Comparison of ENCODE assay signal across 26 cellular contexts in genomic region chr16:86095906-86096485, GRCh38.
"Had no signal": no experiment of that assay in that cellular context is flagged by ENCODE, and none has a peak within 500 bp of the region (broad histone marks: within the 10 kb centered on the region; RNA-seq: fewer than 3 reads in every experiment).

No MANE protein-coding gene starts in this region.

- H3K4me3 ChIP-seq: heart left ventricle, psoas muscle, testis, transverse colon had no signal

- H3K9ac ChIP-seq: parathyroid adenoma, SK-N-SH had no signal

- H3K4me1 ChIP-seq: heart left ventricle, parathyroid adenoma, psoas muscle, testis had no signal

- H3K36me3 ChIP-seq: heart left ventricle, transverse colon had no signal

- H3K9me3 Mint-ChIP-seq: activated naive CD4-positive, alpha-beta T cell treated with anti-CD3 and anti-CD28 coated beads, Interleukin-2, amount 50 U/mL, for 24 hours; activated T-cell treated with anti-CD3 and anti-CD28 coated beads, Interleukin-2, amount 50 U/mL, for 24 hours; effector memory CD8-positive, alpha-beta T cell; immature natural killer cell; neural crest cell; T-helper 1 cell treated with Interleukin-12 subunit alpha and Interleukin-12 subunit beta and Interleukin-4 antibody, amounts not matched to agents 30 μg/mL and 1 μg/mL, for 36 hours had no signal

- H3K9me3 ChIP-seq: heart left ventricle, psoas muscle, SK-N-SH, testis, transverse colon had no signal

- H3K27me3 ChIP-seq: testis, transverse colon had no signal

- H3K27ac ChIP-seq: heart left ventricle, parathyroid adenoma, psoas muscle, testis, transverse colon, VCaP had no signal

- H3K27ac Mint-ChIP-seq: activated naive CD4-positive, alpha-beta T cell treated with anti-CD3 and anti-CD28 coated beads, Interleukin-2, amount 50 U/mL, for 24 hours; activated T-cell treated with anti-CD3 and anti-CD28 coated beads, Interleukin-2, amount 50 U/mL, for 24 hours; effector memory CD8-positive, alpha-beta T cell; immature natural killer cell; T-helper 1 cell treated with Interleukin-12 subunit alpha and Interleukin-12 subunit beta and Interleukin-4 antibody, amounts not matched to agents 30 μg/mL and 1 μg/mL, for 36 hours had no signal

- H3K4me1 Mint-ChIP-seq: activated naive CD4-positive, alpha-beta T cell treated with anti-CD3 and anti-CD28 coated beads, Interleukin-2, amount 50 U/mL, for 24 hours; immature natural killer cell; neural crest cell had no signal

- DNase-seq: activated CD4-positive, alpha-beta T cell treated with anti-CD3 and anti-CD28 coated beads for 4 hours; activated CD4-positive, alpha-beta T cell treated with anti-CD3 and anti-CD28 coated beads, Interleukin-2, amount 50 U/mL, for 48 hours; activated CD8-positive, alpha-beta memory T cell treated with anti-CD3 and anti-CD28 coated beads for 24 hours; activated CD8-positive, alpha-beta memory T cell treated with anti-CD3 and anti-CD28 coated beads, Interleukin-2, amount 50 U/mL, for 48 hours; activated T-cell treated with anti-CD3 and anti-CD28 coated beads, Interleukin-2, amount 50 U/mL, for 24 hours; anterior cingulate cortex; cerebellar nuclear complex; cortex of kidney; effector memory CD8-positive, alpha-beta T cell; foreskin fibroblast; heart left ventricle; hypothalamus; immature natural killer cell; occipital lobe; psoas muscle; SK-N-SH; stimulated activated naive CD4-positive, alpha-beta T cell treated with Interleukin-2 at 50 U/mL for 16 hours; SW 1271; T-helper 9 cell; testis; transverse colon had no signal

- H3K4me2 ChIP-seq: SK-N-SH had no signal

- H3K36me3 Mint-ChIP-seq: activated naive CD4-positive, alpha-beta T cell treated with anti-CD3 and anti-CD28 coated beads, Interleukin-2, amount 50 U/mL, for 24 hours; immature natural killer cell had no signal

- H2AFZ ChIP-seq: parathyroid adenoma had no signal

- H3K4me3 Mint-ChIP-seq: activated naive CD4-positive, alpha-beta T cell treated with anti-CD3 and anti-CD28 coated beads, Interleukin-2, amount 50 U/mL, for 24 hours; activated T-cell treated with anti-CD3 and anti-CD28 coated beads, Interleukin-2, amount 50 U/mL, for 24 hours; effector memory CD8-positive, alpha-beta T cell; immature natural killer cell; neural crest cell; T-helper 1 cell treated with Interleukin-12 subunit alpha and Interleukin-12 subunit beta and Interleukin-4 antibody, amounts not matched to agents 30 μg/mL and 1 μg/mL, for 36 hours had no signal

- ATAC-seq: effector memory CD8-positive, alpha-beta T cell; heart left ventricle; psoas muscle had no signal
